20 cellular contexts compared by ENCODE assay signal in the genomic region with DNA sequence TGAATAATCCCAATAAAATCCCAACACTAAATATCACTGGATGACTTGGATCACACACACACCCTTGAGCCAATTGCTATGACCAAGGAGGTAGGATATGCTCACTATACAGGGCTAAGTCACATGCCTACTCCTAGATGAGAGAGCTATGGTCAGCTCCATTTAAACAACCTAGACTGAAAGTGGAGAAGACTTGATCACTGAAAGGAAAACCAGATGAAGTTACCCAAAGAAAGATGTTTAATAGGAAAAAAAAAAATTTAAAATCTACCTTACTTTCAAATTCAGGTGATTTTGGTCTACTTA. TPM values are rescaled to one million over a fixed set of nuclear protein-coding genes. Genes with fewer than 3 reads are reported as not detected.
"Had no signal": no experiment of that assay in that cellular context is flagged by ENCODE, and none has a peak within 500 bp of the region (broad histone marks: within the 10 kb centered on the region; RNA-seq: fewer than 3 reads in every experiment).

No MANE protein-coding gene starts in this region.

- H3K36me3 ChIP-seq: SJSA1 had no signal

- H3K9me3 ChIP-seq: SJSA1 had no signal

- H3K27ac ChIP-seq: SJSA1 had no signal

- FAIRE-seq: RCC 7860 had no signal

- DNase-seq: IMR-90, Karpas-422, KG1, MM.1S, NCI-H1092 treated with DMSO at 0.1 percent for 48 hours, NCI-H1436, NCI-H187 treated with DMSO at 0.1 percent for 48 hours, NCI-H2029 treated with DMSO at 0.1 percent for 48 hours, NCI-H2227 treated with DMSO at 0.1 percent for 48 hours, NCI-H510A, NCI-H524 treated with DMSO at 0.1 percent for 48 hours, NCI-H69, NCI-H774, Right ventricle myocardium superior, RPMI8226, SIG-M5 had no signal

- H3K4me1 ChIP-seq: SJSA1 had no signal

- H3K4me3 ChIP-seq: SJSA1, SK-N-MC had no signal

- H3K27me3 ChIP-seq: SJSA1 had no signal

RNA-seq across cellular contexts. Expression of gene COL19A1, which starts 18.9 kb away (rescaled TPM):
- total RNA-seq: HT-29, SJSA1 had no signal
- polyA plus RNA-seq: IMR-90 had no signal
